ENCODE assay signal across 19 cellular contexts in genomic region chr13:110618167-110618566, GRCh38. TPM values are rescaled to one million over a fixed set of nuclear protein-coding genes. Genes with fewer than 3 reads are reported as not detected.
DNase-seq lines count a peak whose midpoint lies in the region; ATAC-seq and TF ChIP-seq lines count a peak whose summit lies in the region.
"Had no signal": no experiment of that assay in that cellular context is flagged by ENCODE, and none has a peak within 500 bp of the region (broad histone marks: within the 10 kb centered on the region; RNA-seq: fewer than 3 reads in every experiment).

No MANE protein-coding gene starts in this region.

- H3K4me3 ChIP-seq in heart right ventricle (no peak overlapping the region), epithelial cell of proximal tubule (ENCODE audit: low read depth, low read length) (peak overlapping the region; percentile 12), transverse colon (no peak overlapping the region)
- H3K4me3 ChIP-seq: left lung had no signal

- H3K27me3 ChIP-seq in heart right ventricle: no peaks in the 10 kb centered on the region
- no peaks in the 10 kb centered on the region for H3K27me3 ChIP-seq in transverse colon
- H3K27me3 ChIP-seq: left lung had no signal

- intact Hi-C loops in heart right ventricle (cut with DNase I): loop anchor here in 5 of 10 donors (5.0 to 10.0 kb wide), 5 partner anchors 56 to 97 kb away; partner anchors contain the start of genes ING1 (in 3 of the 5), CARS2 (in 2 of the 5) and RAB20 (in 1 of the 5)
- intact Hi-C loops in Right ventricle myocardium superior (cut with DNase I): no loop called here
- intact Hi-C loops in transverse colon (cut with DNase I; ENCODE audit: low total_unique reads): loop anchor here (5.0 kb wide), 1 partner anchor 56 kb away; the partner anchor contains the start of gene RAB20

- H3K36me3 ChIP-seq in heart right ventricle: peaks cover 0 to 13% (median 9%) of the 10 kb centered on the region in 9 donors
- H3K36me3 ChIP-seq in transverse colon: peaks cover 0 to 3% (median 0%) of the 10 kb centered on the region in 4 donors

- H3K27ac Mint-ChIP-seq in nephron: no peak overlapping the region
- H3K27ac Mint-ChIP-seq: activated CD4-positive, alpha-beta T cell treated with anti-CD3 and anti-CD28 coated beads, Interleukin-2, amount 10 ng/mL, durations not matched to agents 7 days and 5 days; activated naive CD4-positive, alpha-beta T cell treated with anti-CD3 and anti-CD28 coated beads for 36 hours; IgD-negative memory B cell; nephron progenitor cell had no signal

- no peak for TF ChIP-seq CTCF in heart right ventricle (IDR thresholded peaks at IDR 0.05)
- no peak for TF ChIP-seq CTCF in epithelial cell of proximal tubule (conservative IDR thresholded peaks at IDR 0.05; ENCODE audit: low read depth, low read length)
- TF ChIP-seq CTCF in nephron (IDR thresholded peaks at IDR 0.05; ENCODE audit: unreplicated experiment in 3 of 3): no peak
- no peak for TF ChIP-seq CTCF in transverse colon (IDR thresholded peaks at IDR 0.05)

- DNase-seq in heart right ventricle (no peak), Right ventricle myocardium superior (no peak), epithelial cell of proximal tubule (ENCODE audit: low read depth) (no peak), transverse colon (no peak), nucleus accumbens (lab: John Stamatoyannopoulos, UW) (no peak), foreskin melanocyte (no peak), DMS 273 treated with DMSO at 0.1 percent for 48 hours (lab: John Stamatoyannopoulos, UW) (no peak)
- DNase-seq: activated CD4-positive, alpha-beta T cell treated with anti-CD3 and anti-CD28 coated beads, Interleukin-2, amount 10 ng/mL, durations not matched to agents 7 days and 5 days; activated naive CD4-positive, alpha-beta T cell treated with anti-CD3 and anti-CD28 coated beads for 36 hours; DMS79 treated with DMSO at 0.1 percent for 48 hours; NCI-H2107; NCI-H526 treated with DMSO at 0.1 percent for 48 hours; nephron progenitor cell; stimulated activated CD4-positive, alpha-beta T cell treated with anti-CD3 and anti-CD28 coated beads, Interleukin-4, amount 100 ng/mL, for 1 hour had no signal

- peaks cover 30% of the 10 kb centered on the region for H3K4me1 Mint-ChIP-seq in nephron

- H3K27me3 Mint-ChIP-seq in nephron (ENCODE audit: low read depth): peaks cover 7% of the 10 kb centered on the region
- H3K27me3 Mint-ChIP-seq: activated CD4-positive, alpha-beta T cell treated with anti-CD3 and anti-CD28 coated beads, Interleukin-2, amount 10 ng/mL, durations not matched to agents 7 days and 5 days; IgD-negative memory B cell had no signal

- TF ChIP-seq POLR2A in transverse colon (IDR thresholded peaks at IDR 0.05): no peak

- peaks cover 10% of the 10 kb centered on the region for H3K36me3 Mint-ChIP-seq in nephron (ENCODE audit: low read depth)

- H3K4me1 ChIP-seq in heart right ventricle (peaks cover 0 to 71% (median 48%) of the 10 kb centered on the region in 9 donors), transverse colon (peaks cover 18 to 45% (median 26%) of the 10 kb centered on the region in 4 donors)

- peak overlapping the region; percentile 37 to 60 (median 48) for H3K4me3 Mint-ChIP-seq in nephron
- H3K4me3 Mint-ChIP-seq: activated CD4-positive, alpha-beta T cell treated with anti-CD3 and anti-CD28 coated beads, Interleukin-2, amount 10 ng/mL, durations not matched to agents 7 days and 5 days; activated naive CD4-positive, alpha-beta T cell treated with anti-CD3 and anti-CD28 coated beads for 36 hours had no signal

- H3K27ac ChIP-seq in heart right ventricle (peak overlapping the region in 6 of 10 donors; percentile 19 to 93 (median 92)), transverse colon (peak overlapping the region; percentile 86 to 97 (median 94))

- H3K9me3 Mint-ChIP-seq in nephron: peaks cover 6% of the 10 kb centered on the region
- H3K9me3 Mint-ChIP-seq: IgD-negative memory B cell had no signal

- WGBS in heart right ventricle, 2 donors: 84 to 86% methylated on average over 8 of the region's 8 CpGs
- 76 to 90% methylated on average over 6 to 8 of the region's 8 CpGs for WGBS in transverse colon (ENCODE audit: low coverage in 1 of 2), 2 donors

- peaks cover 0 to 6% (median 0%) of the 10 kb centered on the region in 11 donors for H3K9me3 ChIP-seq in heart right ventricle
- no peaks in the 10 kb centered on the region for H3K9me3 ChIP-seq in transverse colon
- H3K9me3 ChIP-seq: left lung had no signal

- no peak for ATAC-seq in heart right ventricle
- no peak for ATAC-seq in Right ventricle myocardium superior (ENCODE audit: poor library complexity)
- ATAC-seq: left lung, sciatic nerve had no signal

- in situ Hi-C loops in transverse colon (cut with MboI; ENCODE audit: low pct_ligation_motif_present in 1 of 4, low pct_unique_long_range_greater_than_20kb in 1 of 4, low sequenced_read_pairs in 3 of 4): loop anchor here in 2 of 4 donors (10.0 to 25.0 kb wide), 2 partner anchors 87 to 94 kb away; partner anchors contain the start of genes CARS2 (in 2 of the 2) and ING1 (in 1 of the 2)

- TF ChIP-seq EP300 in transverse colon (IDR thresholded peaks at IDR 0.05; ENCODE audit: low read depth): no peak

RNA-seq across cellular contexts. Expression of gene NAXD, which starts 2.8 kb away (rescaled TPM):
- total RNA-seq in heart right ventricle (10 to 100 TPM; 24.7 to 33.9 (median 27.8) TPM), Right ventricle myocardium superior (27.6 TPM), epithelial cell of proximal tubule (16.0 and 16.7 TPM in 2 replicates), transverse colon (10 to 100 TPM; 12.9 to 37.8 (median 33.3) TPM)
- 10 to 100 TPM; 22.1 to 43.4 TPM for polyA plus RNA-seq in heart right ventricle

RNA-seq across cellular contexts. Expression of gene RAB20, which starts 56.6 kb away (rescaled TPM):
- total RNA-seq in heart right ventricle (10 to 100 TPM in 9 of 10 donors, 1 to 10 TPM in 1; 9.4 to 40.8 (median 12.5) TPM), Right ventricle myocardium superior (10.0 TPM), epithelial cell of proximal tubule (6.7 and 17.0 TPM in 2 replicates), transverse colon (10 to 100 TPM; 12.5 to 66.2 (median 54.1) TPM)
- polyA plus RNA-seq in heart right ventricle: 10 to 100 TPM in 1 of 2 donors, 1 to 10 TPM in 1; 5.4 to 15.3 TPM
- total RNA-seq: OCI-LY7 had no signal
